1 cellular context compared by ENCODE assay signal in genomic region chr16:30367349-30368009, GRCh38.
A peak's percentile ranks its signal among the peaks of the same experiment; 100 is the strongest.
TF ChIP-seq lines count a peak whose summit lies in the region.

No MANE protein-coding gene starts in this region.

TF ChIP-seq in K562, 482 proteins besides CTCF, POLR2A, EP300 and RAD21:
- TF ChIP-seq BCOR (IDR thresholded peaks at IDR 0.05): peak; percentile 36; the same call in 1 of the 2 replicates
- TF ChIP-seq ARID3B (CRISPR knock-in tag; IDR thresholded peaks at IDR 0.05; ENCODE audit: borderline replicate concordance): no peak
- no peak for TF ChIP-seq CBFA2T2 (conservative IDR thresholded peaks at IDR 0.05)
- no peak for TF ChIP-seq SOX6 (IDR thresholded peaks at IDR 0.05)
- peak; percentile 93 for TF ChIP-seq ZFP36 (IDR thresholded peaks at IDR 0.05; ENCODE audit: low read depth, low read length, partially characterized antibody)
- no peak for TF ChIP-seq YY1 (IDR thresholded peaks at IDR 0.05; ENCODE audit: borderline replicate concordance in 1 of 3, control insufficient read depth in 1 of 3, extremely low read depth in 1 of 3, insufficient read depth in 3 of 3, insufficient read length in 1 of 3, insufficient replicate concordance in 2 of 3, low read depth in 1 of 3, low read length in 2 of 3)
